In the genomic region with DNA sequence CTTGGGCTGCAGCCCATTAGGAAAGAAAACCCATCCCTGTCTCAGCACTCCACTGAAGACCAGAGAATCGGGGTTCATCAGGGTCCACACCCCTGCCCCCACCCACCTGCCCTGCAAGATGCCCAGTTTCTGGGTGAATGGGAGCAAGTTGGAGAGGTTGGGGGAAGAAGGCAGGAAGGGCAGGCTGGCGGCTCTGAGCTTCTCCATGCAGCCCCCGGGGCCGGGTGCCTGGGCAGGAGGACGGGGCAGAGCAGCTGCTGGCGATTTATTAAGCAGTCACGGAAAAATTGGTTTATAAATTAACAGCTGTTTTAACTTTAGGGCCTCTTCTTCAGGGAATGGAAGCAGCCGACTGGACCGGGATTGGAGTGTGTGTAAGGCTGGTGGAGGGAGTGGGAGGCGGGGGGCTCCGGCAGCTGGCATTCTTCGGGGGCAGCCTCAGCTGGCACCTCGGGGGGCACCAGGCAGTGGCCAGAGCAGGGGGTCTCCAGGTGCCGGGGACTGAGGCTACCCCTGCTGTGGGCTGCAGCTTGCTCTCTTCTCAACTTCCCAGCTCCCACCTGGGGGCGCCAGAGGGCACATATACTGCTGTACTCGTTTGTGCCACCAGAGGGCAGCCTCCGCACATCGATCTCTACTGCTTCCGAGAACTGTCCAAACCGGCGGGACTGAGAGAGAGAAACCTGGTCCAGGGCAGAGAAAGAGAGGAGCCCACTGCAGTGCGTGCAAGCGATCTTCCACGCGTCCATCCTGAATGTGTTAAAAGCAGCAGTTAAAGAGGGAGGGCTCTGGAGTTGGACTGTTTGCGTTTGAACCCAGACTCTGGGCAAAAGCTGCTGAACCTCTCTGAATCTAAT, we compare ENCODE assay signal across 1 cellular context.
TF ChIP-seq lines count a peak whose summit lies in the region.

No MANE protein-coding gene starts in this region.

TF ChIP-seq in SK-N-SH treated with all-trans-retinoic acid at 6 μM for 48 hours, 23 proteins besides CTCF, POLR2A, EP300 and RAD21 (continued from another document):
- TF ChIP-seq, protein P1, sequence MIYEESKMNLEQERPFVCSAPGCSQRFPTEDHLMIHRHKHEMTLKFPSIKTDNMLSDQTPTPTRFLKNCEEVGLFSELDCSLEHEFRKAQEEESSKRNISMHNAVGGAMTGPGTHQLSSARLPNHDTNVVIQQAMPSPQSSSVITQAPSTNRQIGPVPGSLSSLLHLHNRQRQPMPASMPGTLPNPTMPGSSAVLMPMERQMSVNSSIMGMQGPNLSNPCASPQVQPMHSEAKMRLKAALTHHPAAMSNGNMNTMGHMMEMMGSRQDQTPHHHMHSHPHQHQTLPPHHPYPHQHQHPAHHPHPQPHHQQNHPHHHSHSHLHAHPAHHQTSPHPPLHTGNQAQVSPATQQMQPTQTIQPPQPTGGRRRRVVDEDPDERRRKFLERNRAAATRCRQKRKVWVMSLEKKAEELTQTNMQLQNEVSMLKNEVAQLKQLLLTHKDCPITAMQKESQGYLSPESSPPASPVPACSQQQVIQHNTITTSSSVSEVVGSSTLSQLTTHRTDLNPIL (CRISPR knock-in tag; IDR thresholded peaks at IDR 0.05; ENCODE audit: low read depth), result no peak
- TF ChIP-seq CSDC2 (CRISPR knock-in tag; IDR thresholded peaks at IDR 0.05) (no peak), ARNTL (CRISPR knock-in tag; IDR thresholded peaks at IDR 0.05; ENCODE audit: borderline replicate concordance, low read depth) (no peak), ZFP30 (CRISPR knock-in tag; IDR thresholded peaks at IDR 0.05) (no peak), PPARA (CRISPR knock-in tag; IDR thresholded peaks at IDR 0.05; ENCODE audit: borderline replicate concordance) (no peak)
